In genomic region chr19:29665826-29666633, GRCh38 we compare ENCODE assay signal across 8 cellular contexts. TPM values are rescaled to one million over a fixed set of nuclear protein-coding genes. Genes with fewer than 3 reads are reported as not detected.
DNase-seq lines count a peak whose midpoint lies in the region; TF ChIP-seq lines count a peak whose summit lies in the region.

No MANE protein-coding gene starts in this region.

- H3K4me3 ChIP-seq in MM.1S (ENCODE audit: low read length) (peak overlapping the region; percentile 96), cardiac fibroblast (replicated peaks in 1 of 2; ENCODE audit: low read depth in 2 of 2, low read length in 2 of 2) (peak overlapping the region; percentile 70 to 96), stomach (peak overlapping the region; percentile 64 to 92 (median 80))

- H3K9me3 ChIP-seq in MM.1S (replicated peaks; ENCODE audit: insufficient read depth, low read length) (no peaks in the 10 kb centered on the region), stomach (no peaks in the 10 kb centered on the region)

- no peak for TF ChIP-seq EP300 in stomach (IDR thresholded peaks at IDR 0.05)

- WGBS in stomach, 5 donors = 4 to 8% (median 5%) methylated on average over 17 to 32 of the region's 32 CpGs

- no peaks in the 10 kb centered on the region for H3F3A ChIP-seq in MM.1S (ENCODE audit: insufficient read depth, low read length)

- no peaks in the 10 kb centered on the region for H3K9me3 Mint-ChIP-seq in activated CD4-positive, alpha-beta T cell treated with anti-CD3 and anti-CD28 coated beads, Interleukin-2, amount 10 ng/mL, durations not matched to agents 7 days and 5 days

- peaks cover 5% of the 10 kb centered on the region; the same call in 1 of the 2 replicates for H3K79me2 ChIP-seq in MM.1S (ENCODE audit: low read length)

- no peaks in the 10 kb centered on the region for H3K9me2 ChIP-seq in MM.1S (replicated peaks; ENCODE audit: insufficient read depth, low read length)

- peaks cover 44% of the 10 kb centered on the region for H3K36me3 Mint-ChIP-seq in activated CD4-positive, alpha-beta T cell treated with anti-CD3 and anti-CD28 coated beads, Interleukin-2, amount 10 ng/mL, durations not matched to agents 7 days and 5 days (ENCODE audit: low read depth)

- peak overlapping the region; percentile 78 for H2AFZ ChIP-seq in MM.1S (ENCODE audit: low read length)

- CTCF ChIA-PET in activated CD4-positive, alpha-beta T cell treated with anti-CD3 and anti-CD28 coated beads, Interleukin-2, amount 10 ng/mL, durations not matched to agents 7 days and 5 days (lab: Charles Lee) = interaction anchor here (0.6 to 4.9 kb wide), 17 partner anchors 12 to 60 kb away, joined by 3 to 49 read pairs (median 4); partner anchors contain the start of genes C19orf12 and POP4

- TF ChIP-seq CTCF in MM.1S (IDR thresholded peaks at IDR 0.05; ENCODE audit: low read length) (no peak), cardiac fibroblast (IDR thresholded peaks at IDR 0.05; ENCODE audit: low read depth, low read length) (no peak), stomach (IDR thresholded peaks at IDR 0.05) (no peak)

- H3K4me2 ChIP-seq in MM.1S (ENCODE audit: low read depth, low read length) = peak overlapping the region; percentile 92

- DNase-seq in activated CD4-positive, alpha-beta T cell treated with anti-CD3 and anti-CD28 coated beads, Interleukin-2, amount 10 ng/mL, durations not matched to agents 7 days and 5 days = no peak
- DNase-seq in activated CD4-positive, alpha-beta T cell treated with anti-CD3 and anti-CD28 coated beads for 1 hour = no peak
- DNase-seq in MM.1S (peak; percentile 34), cardiac fibroblast (ENCODE audit: low read depth in 2 of 2) (peak; percentile 54 to 88), stomach (peak; percentile 41), DMS 273 treated with DMSO at 0.1 percent for 48 hours (lab: John Stamatoyannopoulos, UW) (no peak)
- DNase-seq in activated CD8-positive, alpha-beta memory T cell treated with anti-CD3 and anti-CD28 coated beads for 24 hours = no peak

- H3K4me3 Mint-ChIP-seq in activated CD4-positive, alpha-beta T cell treated with anti-CD3 and anti-CD28 coated beads, Interleukin-2, amount 10 ng/mL, durations not matched to agents 7 days and 5 days = peak overlapping the region; percentile 88

- peak overlapping the region; percentile 72 for H3K9ac ChIP-seq in MM.1S (ENCODE audit: low read length)

- H3K27me3 ChIP-seq in MM.1S (replicated peaks; ENCODE audit: insufficient read depth, low read length) (peaks cover 11% of the 10 kb centered on the region), layer of hippocampus (ENCODE audit: control insufficient read depth, insufficient read depth, low read length) (no peaks in the 10 kb centered on the region), stomach (no peaks in the 10 kb centered on the region)

- H3K36me3 ChIP-seq in MM.1S (replicated peaks; ENCODE audit: insufficient read depth, low read length) (no peaks in the 10 kb centered on the region), stomach (peaks cover 0 to 7% (median 0%) of the 10 kb centered on the region in 4 donors)

- H3K27ac ChIP-seq in MM.1S (ENCODE audit: low read length) = 0 out of 2 replicates have a peak overlapping the region, but pooled peaks have one; percentile 10
- peak overlapping the region; percentile 77 for H3K27ac ChIP-seq in layer of hippocampus (ENCODE audit: low read depth, low read length)
- H3K27ac ChIP-seq in stomach = peak overlapping the region; percentile 56 to 91 (median 86)

- peak overlapping the region; percentile 95 for H3K27ac Mint-ChIP-seq in activated CD4-positive, alpha-beta T cell treated with anti-CD3 and anti-CD28 coated beads, Interleukin-2, amount 10 ng/mL, durations not matched to agents 7 days and 5 days

- intact Hi-C loops in stomach (cut with DNase I; ENCODE audit: low total_unique reads) = no loop called here

- no peak for TF ChIP-seq POLR2A in stomach (IDR thresholded peaks at IDR 0.05)

- H3K4me1 ChIP-seq in MM.1S (ENCODE audit: low read length) = 0 out of 2 replicates have a peak, but pooled peaks cover 5% of the 10 kb centered on the region
- H3K4me1 ChIP-seq in stomach = peaks cover 65 to 92% (median 81%) of the 10 kb centered on the region in 4 donors

- H4K20me1 ChIP-seq in MM.1S (ENCODE audit: insufficient read depth, low read length) = no peaks in the 10 kb centered on the region

- POLR2A ChIA-PET in activated CD4-positive, alpha-beta T cell treated with anti-CD3 and anti-CD28 coated beads, Interleukin-2, amount 10 ng/mL, durations not matched to agents 7 days and 5 days (lab: Charles Lee) = interaction anchor here (1.0 to 1.4 kb wide), 2 partner anchors 42 to 60 kb away, joined by 3 to 4 read pairs; partner anchors contain the start of gene POP4

- peaks cover 73% of the 10 kb centered on the region for H3K4me1 Mint-ChIP-seq in activated CD4-positive, alpha-beta T cell treated with anti-CD3 and anti-CD28 coated beads, Interleukin-2, amount 10 ng/mL, durations not matched to agents 7 days and 5 days

- no peaks in the 10 kb centered on the region for H3K27me3 Mint-ChIP-seq in activated CD4-positive, alpha-beta T cell treated with anti-CD3 and anti-CD28 coated beads, Interleukin-2, amount 10 ng/mL, durations not matched to agents 7 days and 5 days

RNA-seq across cellular contexts. Expression of gene PLEKHF1, which starts 0.8 kb away (rescaled TPM):
- 10 to 100 TPM; 49.4 to 52.1 TPM for total RNA-seq in activated CD4-positive, alpha-beta T cell treated with anti-CD3 and anti-CD28 coated beads, Interleukin-2, amount 10 ng/mL, durations not matched to agents 7 days and 5 days
- total RNA-seq in stomach = 10 to 100 TPM in 1 of 5 donors, 1 to 10 TPM in 4; 1.8 to 13.6 (median 6.1) TPM
- 1 to 10 TPM; 5.2 to 8.4 (median 6.7) TPM for polyA plus RNA-seq in stomach

RNA-seq across cellular contexts. Expression of gene C19orf12, which starts 49.0 kb away (rescaled TPM):
- total RNA-seq in activated CD4-positive, alpha-beta T cell treated with anti-CD3 and anti-CD28 coated beads, Interleukin-2, amount 10 ng/mL, durations not matched to agents 7 days and 5 days = 10 to 100 TPM; 36.5 to 38.8 TPM
- 10 to 100 TPM in 4 of 5 donors, 1 to 10 TPM in 1; 4.6 to 67.2 (median 33.0) TPM for total RNA-seq in stomach
- 10 to 100 TPM in 2 of 3 donors, 1 to 10 TPM in 1; 9.9 to 15.3 (median 13.7) TPM for polyA plus RNA-seq in stomach

RNA-seq across cellular contexts. Expression of gene POP4, which starts 59.9 kb away (rescaled TPM):
- 100 to 1,000 TPM in 1 of 2 experiments, 10 to 100 TPM in 1; 96.0 to 113 TPM for total RNA-seq in activated CD4-positive, alpha-beta T cell treated with anti-CD3 and anti-CD28 coated beads, Interleukin-2, amount 10 ng/mL, durations not matched to agents 7 days and 5 days
- total RNA-seq in stomach = 100 to 1,000 TPM in 1 of 5 donors, 10 to 100 TPM in 2, 1 to 10 TPM in 2; 2.0 to 162 (median 40.7) TPM
- 100 to 1,000 TPM in 1 of 3 donors, 10 to 100 TPM in 2; 51.3 to 120 (median 83.4) TPM for polyA plus RNA-seq in stomach

Comparison
In these comparisons a context has a peak if more than half of its experiments do, and no peak if none do; other contexts are left out.
1. DNase-seq: peak in MM.1S (single experiment), cardiac fibroblast (2 of 2) and stomach (single experiment); none in activated CD4-positive, alpha-beta T cell treated with anti-CD3 and anti-CD28 coated beads, Interleukin-2, amount 10 ng/mL, durations not matched to agents 7 days and 5 days (single experiment), activated CD4-positive, alpha-beta T cell treated with anti-CD3 and anti-CD28 coated beads for 1 hour (single experiment), activated CD8-positive, alpha-beta memory T cell treated with anti-CD3 and anti-CD28 coated beads for 24 hours (single experiment) and DMS 273 treated with DMSO at 0.1 percent for 48 hours (single experiment).
2. H3K27ac ChIP-seq: peak in every context shown above with its lines; median percentile 86 in stomach; 77 in layer of hippocampus; 10 in MM.1S.
3. Peak in every context shown above with its lines, with median percentiles within 50 percentile points of each other: H3K4me3 ChIP-seq.